In the genomic region with DNA sequence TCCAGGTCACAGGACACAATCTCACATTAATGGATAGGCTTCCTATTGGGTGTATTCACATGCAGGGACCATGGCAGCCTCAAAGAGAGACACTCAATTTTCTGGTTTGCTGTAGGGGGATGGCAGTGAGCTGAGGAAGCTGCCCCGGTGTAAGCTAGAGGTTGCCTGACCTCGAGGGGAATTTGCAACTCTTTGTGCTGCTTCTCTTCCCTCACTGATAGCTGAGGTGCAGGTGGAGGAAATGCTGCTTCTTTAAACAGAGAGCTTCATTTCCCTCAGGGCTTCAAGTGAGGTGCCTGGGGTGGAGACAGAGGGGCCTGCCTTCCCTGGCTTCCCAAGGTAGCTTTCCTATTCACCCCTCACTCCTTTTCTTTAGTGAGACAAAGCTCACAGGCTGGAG, we compare ENCODE assay signal across 20 cellular contexts.
"Had no signal": no experiment of that assay in that cellular context is flagged by ENCODE, and none has a peak within 500 bp of the region (broad histone marks: within the 10 kb centered on the region; RNA-seq: fewer than 3 reads in every experiment).

No MANE protein-coding gene starts in this region.

- H3K36me3 ChIP-seq: gastrocnemius medialis, heart right ventricle, lower lobe of right lung, pancreas, sigmoid colon, spleen, thoracic aorta, upper lobe of right lung had no signal

- H3K36me3 Mint-ChIP-seq: brain, mesothelial cell of epicardium, neural progenitor cell had no signal

- H3K4me3 Mint-ChIP-seq: activated naive CD8-positive, alpha-beta T cell treated with anti-CD3 and anti-CD28 coated beads, Interleukin-2, amount 10 ng/mL, durations not matched to agents 7 days and 5 days; activated T-cell treated with anti-CD3 and anti-CD28 coated beads, Interleukin-2, amount 50 U/mL, for 72 hours; brain; dendritic cell treated with granulocyte-macrophage colony-stimulating factor and Interleukin-4, amounts not matched to agents 40 ng/mL and 50 ng/mL, for 4 days; mesothelial cell of epicardium; neural progenitor cell had no signal

- DNase-seq: activated CD4-positive, alpha-beta T cell treated with anti-CD3 and anti-CD28 coated beads, Interleukin-2, amount 50 U/mL, for 48 hours; activated CD4-positive, CD25-positive, alpha-beta regulatory T cell treated with anti-CD3 and anti-CD28 coated beads, Interleukin-2, amount 50 U/mL, for 72 hours; activated gamma-delta T cell; activated naive CD8-positive, alpha-beta T cell treated with anti-CD3 and anti-CD28 coated beads, Interleukin-2, amount 10 ng/mL, durations not matched to agents 7 days and 5 days; activated T-cell treated with anti-CD3 and anti-CD28 coated beads, Interleukin-2, amount 50 U/mL, for 72 hours; cerebellar nuclear complex; gastrocnemius medialis; heart right ventricle; left cardiac atrium; lower lobe of right lung; pancreas; sigmoid colon; spleen; T-helper 9 cell; upper lobe of right lung had no signal

- H3K4me1 ChIP-seq: gastrocnemius medialis, neural progenitor cell, pancreas, sigmoid colon had no signal

- H3K27ac Mint-ChIP-seq: activated T-cell treated with anti-CD3 and anti-CD28 coated beads, Interleukin-2, amount 50 U/mL, for 72 hours; brain; mesothelial cell of epicardium; neural progenitor cell had no signal

- H3K27me3 ChIP-seq: gastrocnemius medialis, heart right ventricle, neural progenitor cell, pancreas, sigmoid colon, spleen, upper lobe of right lung had no signal

- H3K27ac ChIP-seq: gastrocnemius medialis, heart right ventricle, lower lobe of right lung, neural progenitor cell, pancreas, sigmoid colon, thoracic aorta, upper lobe of right lung had no signal

- H3K4me3 ChIP-seq: gastrocnemius medialis, heart right ventricle, lower lobe of right lung, neural progenitor cell, pancreas, sigmoid colon, spleen, thoracic aorta, upper lobe of right lung had no signal

- H3K27me3 Mint-ChIP-seq: activated naive CD8-positive, alpha-beta T cell treated with anti-CD3 and anti-CD28 coated beads, Interleukin-2, amount 10 ng/mL, durations not matched to agents 7 days and 5 days had no signal

- ATAC-seq: activated T-cell treated with anti-CD3 and anti-CD28 coated beads, Interleukin-2, amount 50 U/mL, for 72 hours; gastrocnemius medialis; heart right ventricle; left cardiac atrium; lower lobe of right lung; pancreas; upper lobe of right lung had no signal

- H3K9me3 ChIP-seq: pancreas, sigmoid colon, upper lobe of right lung had no signal
